In the genomic region with DNA sequence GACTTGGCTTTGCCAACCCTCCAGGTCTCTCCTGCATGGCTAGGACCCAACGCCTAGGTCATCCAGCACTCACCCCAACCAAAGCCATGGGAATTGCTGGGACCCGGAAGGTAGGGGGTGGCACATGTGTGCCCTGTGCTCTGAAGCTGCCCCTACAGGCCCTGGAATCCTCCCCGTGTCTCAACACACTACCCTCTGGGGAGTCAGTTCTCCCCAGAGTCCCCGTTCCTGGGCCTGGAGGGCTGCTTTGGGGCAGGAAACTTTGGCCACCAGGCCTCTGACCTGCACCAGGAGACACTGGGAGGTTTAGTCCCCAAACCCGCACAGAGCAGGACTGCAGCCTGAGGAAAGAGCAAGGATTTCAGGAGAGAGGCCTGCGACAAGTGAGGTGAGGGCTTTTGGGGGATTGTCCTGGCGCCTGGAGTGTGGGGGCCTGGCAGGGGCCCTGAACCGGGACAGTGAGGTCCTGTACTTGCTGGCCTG, we compare ENCODE assay signal across 8 cellular contexts. TPM values are rescaled to one million over a fixed set of nuclear protein-coding genes. Genes with fewer than 3 reads are reported as not detected.
DNase-seq lines count a peak whose midpoint lies in the region; TF ChIP-seq lines count a peak whose summit lies in the region.

No MANE protein-coding gene starts in this region.

- peaks cover 47% of the 10 kb centered on the region for H3K4me1 Mint-ChIP-seq in CD14-positive monocyte
- peaks cover 57% of the 10 kb centered on the region for H3K4me1 Mint-ChIP-seq in nephron

- in situ Hi-C loops in ACHN (cut with HindIII; ENCODE audit: low pct_ligation_motif_present, low pct_unique_long_range_greater_than_20kb, low sequenced_read_pairs): no loop called here

- no peak for DNase-seq in CD14-positive monocyte (ENCODE audit: low spot score)
- DNase-seq in Jurkat, Clone E6-1 (ENCODE audit: low read depth, low spot score): no peak
- no peak for DNase-seq in coronary artery (ENCODE audit: low spot score)
- no peak for DNase-seq in retina
- no peak for DNase-seq in dedifferentiated amniotic fluid mesenchymal stem cell (ENCODE audit: extremely low spot score)
- DNase-seq in ACHN: no peak
- DNase-seq in activated gamma-delta T cell (lab: John Stamatoyannopoulos, UW): no peak

- intact Hi-C loops in CD14-positive monocyte (cut with micrococcal nuclease): no loop called here

- peak overlapping the region; percentile 56 for H3K4me3 ChIP-seq in Jurkat, Clone E6-1 (ENCODE audit: low read length)
- H3K4me3 ChIP-seq in coronary artery: peak overlapping the region; percentile 68

- TF ChIP-seq CTCF in CD14-positive monocyte (IDR thresholded peaks at IDR 0.05) (no peak), coronary artery (IDR thresholded peaks at IDR 0.05) (no peak), nephron (IDR thresholded peaks at IDR 0.05; ENCODE audit: unreplicated experiment in 3 of 3) (no peak)

- peak overlapping the region; percentile 73 to 90 for H3K4me3 Mint-ChIP-seq in CD14-positive monocyte
- H3K4me3 Mint-ChIP-seq in nephron: peak overlapping the region; percentile 82 to 90 (median 89)

- H3K27ac ChIP-seq in coronary artery: peak overlapping the region; percentile 7 to 78

- H3K36me3 Mint-ChIP-seq in CD14-positive monocyte (peaks cover 12 to 17% of the 10 kb centered on the region in 2 donors), nephron (ENCODE audit: low read depth) (no peaks in the 10 kb centered on the region)

- H3K27me3 Mint-ChIP-seq in CD14-positive monocyte (ENCODE audit: low read depth in 3 of 3) (peaks cover 22 to 46% (median 42%) of the 10 kb centered on the region in 3 donors), nephron (ENCODE audit: low read depth) (peaks cover 23% of the 10 kb centered on the region)

- H3K9me3 Mint-ChIP-seq in CD14-positive monocyte (peaks cover 0 to 6% (median 1%) of the 10 kb centered on the region in 7 donors), nephron (no peaks in the 10 kb centered on the region)

- H3K27ac Mint-ChIP-seq in CD14-positive monocyte (peak overlapping the region in 6 of 7 donors; percentile 25 to 77 (median 71)), nephron (peak overlapping the region; percentile 93 to 96 (median 96))

RNA-seq across cellular contexts. Expression of a gene that starts 0.5 kb away (rescaled TPM):
- polyA plus RNA-seq in CD14-positive monocyte: 10 to 100 TPM; 26.0 to 36.3 TPM
- 63.9 TPM for polyA plus RNA-seq in Jurkat, Clone E6-1 (2012; ENCODE audit: insufficient read depth, insufficient read length)

RNA-seq across cellular contexts. Expression of a gene that starts 5.7 kb away (rescaled TPM):
- polyA plus RNA-seq in CD14-positive monocyte: 1,000 to 10,000 TPM in 1 of 2 donors, 100 to 1,000 TPM in 1; 625 to 1,147 TPM
- 211 TPM for polyA plus RNA-seq in Jurkat, Clone E6-1 (2012; ENCODE audit: insufficient read depth, insufficient read length)

RNA-seq across cellular contexts. Expression of a gene that starts 7.3 kb away (rescaled TPM):
- 100 to 1,000 TPM; 445 to 637 TPM for polyA plus RNA-seq in CD14-positive monocyte
- 33.0 TPM for polyA plus RNA-seq in Jurkat, Clone E6-1 (2012; ENCODE audit: insufficient read depth, insufficient read length)

RNA-seq across cellular contexts. Expression of a gene that starts 14.0 kb away (rescaled TPM):
- polyA plus RNA-seq in CD14-positive monocyte: not detected
- not detected for polyA plus RNA-seq in Jurkat, Clone E6-1 (2012; ENCODE audit: insufficient read depth, insufficient read length)

RNA-seq across cellular contexts. Expression of a gene that starts 24.4 kb away (rescaled TPM):
- polyA plus RNA-seq in CD14-positive monocyte: 1 to 10 TPM; 1.6 to 2.1 TPM
- 148 TPM for polyA plus RNA-seq in Jurkat, Clone E6-1 (2012; ENCODE audit: insufficient read depth, insufficient read length)
